ENCODE assay signal across 1 cellular context in the genomic region with DNA sequence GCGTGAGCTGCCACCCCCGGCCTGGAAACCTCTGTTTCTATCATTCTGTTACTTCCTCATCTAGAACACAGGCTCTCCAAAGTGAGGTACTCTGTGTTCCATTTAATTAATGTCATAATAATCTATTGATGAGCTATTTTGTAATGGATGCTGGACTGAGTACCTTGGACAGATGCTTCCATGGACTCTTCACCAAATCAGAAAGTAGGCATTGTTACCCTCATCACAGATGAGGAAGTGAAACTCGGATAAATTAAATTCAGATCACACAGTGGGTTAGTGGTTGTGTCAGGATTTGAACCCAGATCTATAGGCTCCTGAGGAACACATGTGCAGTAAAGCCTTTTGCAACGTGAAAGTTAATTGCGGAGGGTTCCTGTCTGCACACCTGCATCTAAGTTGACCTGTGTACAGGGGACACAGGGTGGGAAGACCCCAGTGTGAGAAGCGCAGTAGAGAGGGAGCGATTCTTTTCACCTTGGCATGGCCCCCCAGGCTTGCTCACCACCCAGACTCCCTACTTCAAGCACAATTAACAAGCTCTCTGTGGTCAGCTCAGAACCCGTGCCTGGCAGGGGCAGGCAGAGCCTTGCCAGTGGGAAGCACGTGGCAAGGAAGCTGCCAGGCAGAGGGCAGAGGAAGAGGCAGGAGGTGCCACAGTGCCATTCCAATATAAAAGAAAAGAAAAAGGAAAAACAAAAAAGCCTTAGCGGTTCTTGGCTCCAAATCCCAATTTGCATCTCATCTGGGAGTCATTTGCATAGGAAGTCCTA.
TF ChIP-seq lines count a peak whose summit lies in the region.

No MANE protein-coding gene starts in this region.

TF ChIP-seq in GM12878, 131 proteins besides CTCF, POLR2A, EP300 and RAD21:
- TF ChIP-seq, protein P1, sequence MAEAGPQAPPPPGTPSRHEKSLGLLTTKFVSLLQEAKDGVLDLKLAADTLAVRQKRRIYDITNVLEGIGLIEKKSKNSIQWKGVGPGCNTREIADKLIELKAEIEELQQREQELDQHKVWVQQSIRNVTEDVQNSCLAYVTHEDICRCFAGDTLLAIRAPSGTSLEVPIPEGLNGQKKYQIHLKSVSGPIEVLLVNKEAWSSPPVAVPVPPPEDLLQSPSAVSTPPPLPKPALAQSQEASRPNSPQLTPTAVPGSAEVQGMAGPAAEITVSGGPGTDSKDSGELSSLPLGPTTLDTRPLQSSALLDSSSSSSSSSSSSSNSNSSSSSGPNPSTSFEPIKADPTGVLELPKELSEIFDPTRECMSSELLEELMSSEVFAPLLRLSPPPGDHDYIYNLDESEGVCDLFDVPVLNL (IDR thresholded peaks at IDR 0.05; ENCODE audit: low read depth, low read length) = no peak
- no peak for TF ChIP-seq MEF2A (IDR thresholded peaks at IDR 0.05; ENCODE audit: insufficient read depth, low read depth, low read length)
- TF ChIP-seq SMARCA5 (IDR thresholded peaks at IDR 0.05) = 0 out of 2 replicates have a peak, but pooled peaks have one; percentile 36
- TF ChIP-seq RB1 (IDR thresholded peaks at IDR 0.05; ENCODE audit: borderline replicate concordance) = no peak
- TF ChIP-seq, protein P2, sequence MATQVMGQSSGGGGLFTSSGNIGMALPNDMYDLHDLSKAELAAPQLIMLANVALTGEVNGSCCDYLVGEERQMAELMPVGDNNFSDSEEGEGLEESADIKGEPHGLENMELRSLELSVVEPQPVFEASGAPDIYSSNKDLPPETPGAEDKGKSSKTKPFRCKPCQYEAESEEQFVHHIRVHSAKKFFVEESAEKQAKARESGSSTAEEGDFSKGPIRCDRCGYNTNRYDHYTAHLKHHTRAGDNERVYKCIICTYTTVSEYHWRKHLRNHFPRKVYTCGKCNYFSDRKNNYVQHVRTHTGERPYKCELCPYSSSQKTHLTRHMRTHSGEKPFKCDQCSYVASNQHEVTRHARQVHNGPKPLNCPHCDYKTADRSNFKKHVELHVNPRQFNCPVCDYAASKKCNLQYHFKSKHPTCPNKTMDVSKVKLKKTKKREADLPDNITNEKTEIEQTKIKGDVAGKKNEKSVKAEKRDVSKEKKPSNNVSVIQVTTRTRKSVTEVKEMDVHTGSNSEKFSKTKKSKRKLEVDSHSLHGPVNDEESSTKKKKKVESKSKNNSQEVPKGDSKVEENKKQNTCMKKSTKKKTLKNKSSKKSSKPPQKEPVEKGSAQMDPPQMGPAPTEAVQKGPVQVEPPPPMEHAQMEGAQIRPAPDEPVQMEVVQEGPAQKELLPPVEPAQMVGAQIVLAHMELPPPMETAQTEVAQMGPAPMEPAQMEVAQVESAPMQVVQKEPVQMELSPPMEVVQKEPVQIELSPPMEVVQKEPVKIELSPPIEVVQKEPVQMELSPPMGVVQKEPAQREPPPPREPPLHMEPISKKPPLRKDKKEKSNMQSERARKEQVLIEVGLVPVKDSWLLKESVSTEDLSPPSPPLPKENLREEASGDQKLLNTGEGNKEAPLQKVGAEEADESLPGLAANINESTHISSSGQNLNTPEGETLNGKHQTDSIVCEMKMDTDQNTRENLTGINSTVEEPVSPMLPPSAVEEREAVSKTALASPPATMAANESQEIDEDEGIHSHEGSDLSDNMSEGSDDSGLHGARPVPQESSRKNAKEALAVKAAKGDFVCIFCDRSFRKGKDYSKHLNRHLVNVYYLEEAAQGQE (IDR thresholded peaks at IDR 0.05; ENCODE audit: low read depth, low read length) = peak; percentile 56; the same call in 1 of the 2 replicates
- TF ChIP-seq BACH1 (IDR thresholded peaks at IDR 0.05; ENCODE audit: borderline replicate concordance) = no peak
- no peak for TF ChIP-seq USF2 (IDR thresholded peaks at IDR 0.05; ENCODE audit: borderline replicate concordance, low read depth, low read length)
- no peak for TF ChIP-seq ZNF24 (IDR thresholded peaks at IDR 0.05)
- TF ChIP-seq HDAC6 (IDR thresholded peaks at IDR 0.05; ENCODE audit: unreplicated experiment) = no peak
- no peak for TF ChIP-seq JUNB (IDR thresholded peaks at IDR 0.05)
- TF ChIP-seq NFIC (IDR thresholded peaks at IDR 0.05; ENCODE audit: low read depth, low read length) = no peak
- TF ChIP-seq SKIL (IDR thresholded peaks at IDR 0.05; ENCODE audit: low read depth, poor library complexity, severe bottlenecking) = no peak
- TF ChIP-seq SP1 (IDR thresholded peaks at IDR 0.05; ENCODE audit: low read depth, low read length) = no peak
- no peak for TF ChIP-seq JUND (IDR thresholded peaks at IDR 0.05; ENCODE audit: low read depth, low read length)
- TF ChIP-seq BMI1 (IDR thresholded peaks at IDR 0.05; ENCODE audit: borderline replicate concordance) = no peak
- no peak for TF ChIP-seq CBX3 (IDR thresholded peaks at IDR 0.05; ENCODE audit: borderline replicate concordance, low read depth)
- TF ChIP-seq PML (IDR thresholded peaks at IDR 0.05; ENCODE audit: low read length) = no peak
- TF ChIP-seq KAT2A (conservative IDR thresholded peaks at IDR 0.05; ENCODE audit: control insufficient read depth, low read depth, low read length) = no peak
- TF ChIP-seq KLF5 (IDR thresholded peaks at IDR 0.05; ENCODE audit: partially characterized antibody) = no peak
- 0 out of 2 replicates have a peak, but pooled peaks have one; percentile 13 for TF ChIP-seq MTA2 (IDR thresholded peaks at IDR 0.05; ENCODE audit: low read depth)
- TF ChIP-seq SPI1 (IDR thresholded peaks at IDR 0.05; ENCODE audit: borderline replicate concordance, insufficient read depth, low read depth, low read length) = peak; percentile 89
- no peak for TF ChIP-seq POLR2AphosphoS5 (IDR thresholded peaks at IDR 0.05; ENCODE audit: low read length)
- TF ChIP-seq IKZF2 (IDR thresholded peaks at IDR 0.05) = 0 out of 4 replicates have a peak, but pooled peaks of 1 of the 2 experiments have one; percentile 11
